ENCODE assay signal across 9 cellular contexts in genomic region chr19:29663861-29664752, GRCh38. TPM values are rescaled to one million over a fixed set of nuclear protein-coding genes. Genes with fewer than 3 reads are reported as not detected.
DNase-seq lines count a peak whose midpoint lies in the region; ATAC-seq, FAIRE-seq and TF ChIP-seq lines count a peak whose summit lies in the region.
"Had no signal": no experiment of that assay in that cellular context is flagged by ENCODE, and none has a peak within 500 bp of the region (broad histone marks: within the 10 kb centered on the region; RNA-seq: fewer than 3 reads in every experiment).

No MANE protein-coding gene starts in this region.

- DNase-seq in CD14-positive monocyte (ENCODE audit: low spot score) (no peak), Karpas-422 (no peak), neural crest cell (ENCODE audit: low read depth, low spot score) (no peak), NCI-H69 (lab: John Stamatoyannopoulos, UW) (no peak), GM12892 (ENCODE audit: insufficient read length) (no peak), NCI-H1105 (lab: John Stamatoyannopoulos, UW) (no peak)
- DNase-seq in central memory CD8-positive, alpha-beta T cell (ENCODE audit: low spot score in 2 of 2) = no peak
- DNase-seq: activated CD8-positive, alpha-beta memory T cell treated with anti-CD3 and anti-CD28 coated beads, Interleukin-2, amount 50 U/mL, for 48 hours had no signal

- H3K9me3 ChIP-seq in Karpas-422 (ENCODE audit: low read length) = no peaks in the 10 kb centered on the region

- intact Hi-C loops in CD14-positive monocyte (cut with micrococcal nuclease) = no loop called here

- no peak for TF ChIP-seq CTCF in CD14-positive monocyte (IDR thresholded peaks at IDR 0.05)
- no peak for TF ChIP-seq CTCF in neural crest cell (conservative IDR thresholded peaks at IDR 0.05)

- peaks cover 3 to 24% (median 12%) of the 10 kb centered on the region in 3 donors for H3K27me3 Mint-ChIP-seq in CD14-positive monocyte (ENCODE audit: low read depth in 3 of 3)
- no peaks in the 10 kb centered on the region for H3K27me3 Mint-ChIP-seq in central memory CD8-positive, alpha-beta T cell
- H3K27me3 Mint-ChIP-seq in neural crest cell (ENCODE audit: low read depth) = peaks cover 47% of the 10 kb centered on the region

- H3K9me2 ChIP-seq in Karpas-422 (replicated peaks; ENCODE audit: insufficient read depth, low read length) = no peaks in the 10 kb centered on the region

- H3K27ac Mint-ChIP-seq in CD14-positive monocyte (peak overlapping the region in 4 of 7 donors; percentile 11 to 66 (median 20)), neural crest cell (ENCODE audit: unreplicated experiment) (no peak overlapping the region)
- peak overlapping the region; percentile 57 for H3K27ac Mint-ChIP-seq in central memory CD8-positive, alpha-beta T cell (ENCODE audit: low read depth)

- H3K4me3 Mint-ChIP-seq in CD14-positive monocyte (peak overlapping the region; percentile 21 to 86), neural crest cell (peak overlapping the region; percentile 78)
- peak overlapping the region; percentile 90 for H3K4me3 Mint-ChIP-seq in central memory CD8-positive, alpha-beta T cell

- no peak for FAIRE-seq in GM12892 (lab: Jason Lieb, UNC)

- no peak overlapping the region for H3K27ac ChIP-seq in Karpas-422 (ENCODE audit: low read length)

- H3K36me3 ChIP-seq in Karpas-422 (ENCODE audit: insufficient read depth, low read length) = no peaks in the 10 kb centered on the region

- H3K9ac ChIP-seq in Karpas-422 (ENCODE audit: low read length) = no peak overlapping the region

- peak overlapping the region; percentile 73 for H3K4me2 ChIP-seq in Karpas-422 (ENCODE audit: low read depth, low read length, poor library complexity, severe bottlenecking)

- peaks cover 8% of the 10 kb centered on the region for H3K4me1 ChIP-seq in Karpas-422 (ENCODE audit: low read length)

- no peaks in the 10 kb centered on the region for H3K79me2 ChIP-seq in Karpas-422 (ENCODE audit: low read length)

- H3K4me1 Mint-ChIP-seq in CD14-positive monocyte = peaks cover 20% of the 10 kb centered on the region
- peaks cover 28% of the 10 kb centered on the region for H3K4me1 Mint-ChIP-seq in central memory CD8-positive, alpha-beta T cell
- peaks cover 14% of the 10 kb centered on the region for H3K4me1 Mint-ChIP-seq in neural crest cell

- no peak for ATAC-seq in central memory CD8-positive, alpha-beta T cell (replicated peaks; ENCODE audit: extremely low read depth, poor library complexity, severe bottlenecking)
- no peak for ATAC-seq in HG03095 (IDR thresholded peaks at IDR 0.05; ENCODE audit: unreplicated experiment)

- H3K9me3 Mint-ChIP-seq in CD14-positive monocyte (peaks cover 0 to 2% (median 0%) of the 10 kb centered on the region in 7 donors), neural crest cell (no peaks in the 10 kb centered on the region)
- no peaks in the 10 kb centered on the region for H3K9me3 Mint-ChIP-seq in central memory CD8-positive, alpha-beta T cell

- H4K20me1 ChIP-seq in Karpas-422 (ENCODE audit: insufficient read depth, low read depth, low read length) = no peaks in the 10 kb centered on the region

- no peaks in the 10 kb centered on the region for H3K36me3 Mint-ChIP-seq in CD14-positive monocyte
- H3K36me3 Mint-ChIP-seq in central memory CD8-positive, alpha-beta T cell (ENCODE audit: insufficient read depth) = peaks cover 7% of the 10 kb centered on the region
- H3K36me3 Mint-ChIP-seq in neural crest cell (ENCODE audit: low read depth) = no peaks in the 10 kb centered on the region

- H2AFZ ChIP-seq in Karpas-422 (ENCODE audit: low read length) = no peak overlapping the region

- H3K27me3 ChIP-seq in Karpas-422 (ENCODE audit: low read length) = no peaks in the 10 kb centered on the region

- TF ChIP-seq POLR2A in GM12892 (IDR thresholded peaks at IDR 0.05; ENCODE audit: low read depth, low read length) = no peak

- peak overlapping the region; percentile 64; the same call in 1 of the 2 replicates for H3K4me3 ChIP-seq in Karpas-422 (ENCODE audit: low read length)

RNA-seq across cellular contexts. Expression of gene PLEKHF1, which starts 1.2 kb away (rescaled TPM):
- under 1 TPM; 0.11 to 0.26 TPM for polyA plus RNA-seq in CD14-positive monocyte
- 0.54 TPM in 1 of 2 replicates, not detected in the other for total RNA-seq in Karpas-422 (2014; rRNA removed; shearing (Covaris generic); ENCODE audit: low replicate concordance)
- total RNA-seq in neural crest cell = 1.2 TPM in 2 replicates
- polyA plus RNA-seq in GM12892 (2012; ENCODE audit: missing spikeins) = 2.5 TPM

RNA-seq across cellular contexts. Expression of gene C19orf12, which starts 51.0 kb away (rescaled TPM):
- 1 to 10 TPM; 6.0 to 8.0 TPM for polyA plus RNA-seq in CD14-positive monocyte
- total RNA-seq in Karpas-422 (2014; rRNA removed; shearing (Covaris generic); ENCODE audit: low replicate concordance) = 11.8 and 23.4 TPM in 2 replicates
- total RNA-seq in neural crest cell = 37.9 and 38.1 TPM in 2 replicates
- 13.4 TPM for polyA plus RNA-seq in GM12892 (2012; ENCODE audit: missing spikeins)

RNA-seq across cellular contexts. Expression of gene POP4, which starts 58.0 kb away (rescaled TPM):
- 100 to 1,000 TPM; 161 to 162 TPM for polyA plus RNA-seq in CD14-positive monocyte
- 72.7 and 92.7 TPM in 2 replicates for total RNA-seq in Karpas-422 (2014; rRNA removed; shearing (Covaris generic); ENCODE audit: low replicate concordance)
- 63.9 and 66.8 TPM in 2 replicates for total RNA-seq in neural crest cell
- 65.9 TPM for polyA plus RNA-seq in GM12892 (2012; ENCODE audit: missing spikeins)
